ENCODE assay signal across 9 cellular contexts in the genomic region with DNA sequence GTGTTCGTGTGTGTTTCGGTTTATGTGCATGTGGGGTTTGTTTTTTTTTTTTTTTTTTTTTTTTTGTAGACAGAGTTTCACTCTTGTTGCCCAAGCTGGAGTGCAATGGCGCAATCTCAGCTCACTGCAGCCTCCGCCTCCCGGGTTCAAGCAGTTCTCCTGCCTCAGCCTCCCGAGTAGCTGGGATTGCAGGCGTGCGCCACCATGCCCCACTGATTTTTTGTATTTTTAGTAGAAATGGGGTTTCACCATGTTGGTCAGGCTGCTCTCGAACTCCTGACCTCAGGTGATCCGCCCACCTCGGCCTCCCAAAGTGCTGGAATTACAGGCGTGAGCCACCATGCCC. TPM values are rescaled to one million over a fixed set of nuclear protein-coding genes. Genes with fewer than 3 reads are reported as not detected.
DNase-seq lines count a peak whose midpoint lies in the region; ATAC-seq and TF ChIP-seq lines count a peak whose summit lies in the region.
"Not testable (repeated sequence)": the region's sequence is repeated elsewhere in the genome, so short reads cannot be mapped to it uniquely, and the experiment has no call there.
"Had no signal": no experiment of that assay in that cellular context is flagged by ENCODE, and none has a peak within 500 bp of the region (broad histone marks: within the 10 kb centered on the region; RNA-seq: fewer than 3 reads in every experiment).

No MANE protein-coding gene starts in this region.

- peak overlapping the region; percentile 68 for H3K4me2 ChIP-seq in DOHH2 (ENCODE audit: low read length)
- peak overlapping the region; percentile 61 for H3K4me2 ChIP-seq in OCI-LY1 (ENCODE audit: low read length)

- not testable (repeated sequence) for H3K36me3 ChIP-seq in DOHH2 (ENCODE audit: control insufficient read depth, low read length); OCI-LY1 (ENCODE audit: insufficient read depth, low read length); effector memory CD4-positive, alpha-beta T cell (ENCODE audit: control insufficient read depth, insufficient read depth, low read length)

- not testable (repeated sequence) for H3K9me2 ChIP-seq in DOHH2 (replicated peaks; ENCODE audit: control insufficient read depth, low read length); OCI-LY1 (ENCODE audit: low read depth, low read length)

- H3K4me1 ChIP-seq in DOHH2 (ENCODE audit: control insufficient read depth, low read length): peaks cover 54% of the 10 kb centered on the region
- peaks cover 58% of the 10 kb centered on the region for H3K4me1 ChIP-seq in OCI-LY1 (ENCODE audit: insufficient read depth, low read length, severe bottlenecking)
- peaks cover 30% of the 10 kb centered on the region for H3K4me1 ChIP-seq in effector memory CD4-positive, alpha-beta T cell (ENCODE audit: control insufficient read depth, insufficient read depth, low read length, poor library complexity, severe bottlenecking)

- H3K27me3 ChIP-seq in DOHH2 (ENCODE audit: control insufficient read depth, low read length); OCI-LY1 (ENCODE audit: insufficient read depth, low read length); effector memory CD4-positive, alpha-beta T cell (replicated peaks; ENCODE audit: control insufficient read depth, insufficient read depth, low read length, poor library complexity, severe bottlenecking): not testable (repeated sequence)

- not testable (repeated sequence) for H3K79me2 ChIP-seq in DOHH2 (ENCODE audit: control insufficient read depth, low read length); OCI-LY1 (ENCODE audit: insufficient read depth, low read length)

- H3F3A ChIP-seq in DOHH2 (ENCODE audit: control insufficient read depth, insufficient read depth): peaks cover 16% of the 10 kb centered on the region
- not testable (repeated sequence) for H3F3A ChIP-seq in OCI-LY1 (ENCODE audit: insufficient read depth, low read length)

- POLR2A ChIA-PET in naive thymus-derived CD8-positive, alpha-beta T cell (lab: Charles Lee): interaction anchor here (0.6 to 3.4 kb wide), 22 partner anchors 10 to 396 kb away, joined by 3 to 27 read pairs (median 4); no protein-coding TSS in a partner anchor

- intact Hi-C loops in activated CD4-positive, alpha-beta T cell treated with anti-CD3 and anti-CD28 coated beads, Interleukin-2, amount 10 ng/mL, durations not matched to agents 24 days and 14 days (cut with micrococcal nuclease): loop anchor here (1.0 to 5.0 kb wide), 4 partner anchors 23 to 149 kb away; a partner anchor contains a TSS
- intact Hi-C loops in activated T-helper 2 cell treated with anti-CD3 and anti-CD28 coated beads, Interferon-gamma antibody, Interleukin-2, Interleukin-4, amounts not matched to agents 10 μg/mL and 5 μg/mL and 100 μg/mL, durations not matched to agents 14 hours and 24 hours and 36 hours (cut with micrococcal nuclease): loop anchor here (1.0 to 5.0 kb wide), 5 partner anchors 23 to 137 kb away; a partner anchor contains a TSS

- H3K4me1 Mint-ChIP-seq in activated CD4-positive, alpha-beta T cell treated with anti-CD3 and anti-CD28 coated beads, Interleukin-2, amount 10 ng/mL, durations not matched to agents 24 days and 14 days: peaks cover 53% of the 10 kb centered on the region
- peaks cover 56% of the 10 kb centered on the region for H3K4me1 Mint-ChIP-seq in activated T-helper 2 cell treated with anti-CD3 and anti-CD28 coated beads, Interferon-gamma antibody, Interleukin-2, Interleukin-4, amounts not matched to agents 10 μg/mL and 5 μg/mL and 100 μg/mL, durations not matched to agents 14 hours and 24 hours and 36 hours (ENCODE audit: low read depth)
- H3K4me1 Mint-ChIP-seq in naive thymus-derived CD8-positive, alpha-beta T cell: peaks cover 29 to 69% (median 66%) of the 10 kb centered on the region in 4 donors
- H3K4me1 Mint-ChIP-seq in stimulated activated naive CD8-positive, alpha-beta T cell treated with anti-CD3 and anti-CD28 coated beads, Interleukin-15, Interleukin-2, amounts not matched to agents 100 ng/mL and 50 ng/mL, for 24 hours (ENCODE audit: low read depth): peaks cover 65% of the 10 kb centered on the region

- not testable (repeated sequence) for DNase-seq in activated CD4-positive, alpha-beta T cell treated with anti-CD3 and anti-CD28 coated beads, Interleukin-2, amount 10 ng/mL, durations not matched to agents 24 days and 14 days; activated T-helper 2 cell treated with anti-CD3 and anti-CD28 coated beads, Interferon-gamma antibody, Interleukin-2, Interleukin-4, amounts not matched to agents 10 μg/mL and 5 μg/mL and 100 μg/mL, durations not matched to agents 14 hours and 24 hours and 36 hours (ENCODE audit: low spot score); effector memory CD4-positive, alpha-beta T cell; naive thymus-derived CD8-positive, alpha-beta T cell

- not testable (repeated sequence) for H3K9me3 ChIP-seq in DOHH2 (ENCODE audit: control insufficient read depth, insufficient read depth, low read length); OCI-LY1 (ENCODE audit: low read length); effector memory CD4-positive, alpha-beta T cell (ENCODE audit: control insufficient read depth, low read length)

- not testable (repeated sequence) for ATAC-seq in naive thymus-derived CD8-positive, alpha-beta T cell

- not testable (repeated sequence) for H2AFZ ChIP-seq in OCI-LY1 (ENCODE audit: low read length)

- TF ChIP-seq CTCF in DOHH2 (IDR thresholded peaks at IDR 0.05; ENCODE audit: low read depth, low read length, poor library complexity, severe bottlenecking); OCI-LY1 (IDR thresholded peaks at IDR 0.05; ENCODE audit: low read length): not testable (repeated sequence)

- H3K27ac Mint-ChIP-seq in activated CD4-positive, alpha-beta T cell treated with anti-CD3 and anti-CD28 coated beads, Interleukin-2, amount 10 ng/mL, durations not matched to agents 24 days and 14 days: peak overlapping the region; percentile 93
- H3K27ac Mint-ChIP-seq in activated T-helper 2 cell treated with anti-CD3 and anti-CD28 coated beads, Interferon-gamma antibody, Interleukin-2, Interleukin-4, amounts not matched to agents 10 μg/mL and 5 μg/mL and 100 μg/mL, durations not matched to agents 14 hours and 24 hours and 36 hours: peak overlapping the region; percentile 79
- peak overlapping the region; percentile 89 to 99 (median 97) for H3K27ac Mint-ChIP-seq in naive thymus-derived CD8-positive, alpha-beta T cell
- H3K27ac Mint-ChIP-seq in stimulated activated naive CD8-positive, alpha-beta T cell treated with anti-CD3 and anti-CD28 coated beads, Interleukin-15, Interleukin-2, amounts not matched to agents 100 ng/mL and 50 ng/mL, for 24 hours: peak overlapping the region; percentile 91

- not testable (repeated sequence) for H4K20me1 ChIP-seq in DOHH2 (ENCODE audit: control insufficient read depth, insufficient read depth, low read depth, low read length); OCI-LY1 (ENCODE audit: insufficient read depth, low read length)

- not testable (repeated sequence) for H3K9me3 Mint-ChIP-seq in activated CD4-positive, alpha-beta T cell treated with anti-CD3 and anti-CD28 coated beads, Interleukin-2, amount 10 ng/mL, durations not matched to agents 24 days and 14 days; activated T-helper 2 cell treated with anti-CD3 and anti-CD28 coated beads, Interferon-gamma antibody, Interleukin-2, Interleukin-4, amounts not matched to agents 10 μg/mL and 5 μg/mL and 100 μg/mL, durations not matched to agents 14 hours and 24 hours and 36 hours; naive thymus-derived CD8-positive, alpha-beta T cell; stimulated activated naive CD8-positive, alpha-beta T cell treated with anti-CD3 and anti-CD28 coated beads, Interleukin-15, Interleukin-2, amounts not matched to agents 100 ng/mL and 50 ng/mL, for 24 hours

- not testable (repeated sequence) for H3K36me3 Mint-ChIP-seq in activated CD4-positive, alpha-beta T cell treated with anti-CD3 and anti-CD28 coated beads, Interleukin-2, amount 10 ng/mL, durations not matched to agents 24 days and 14 days (ENCODE audit: low read depth); activated T-helper 2 cell treated with anti-CD3 and anti-CD28 coated beads, Interferon-gamma antibody, Interleukin-2, Interleukin-4, amounts not matched to agents 10 μg/mL and 5 μg/mL and 100 μg/mL, durations not matched to agents 14 hours and 24 hours and 36 hours (ENCODE audit: low read depth); naive thymus-derived CD8-positive, alpha-beta T cell; stimulated activated naive CD8-positive, alpha-beta T cell treated with anti-CD3 and anti-CD28 coated beads, Interleukin-15, Interleukin-2, amounts not matched to agents 100 ng/mL and 50 ng/mL, for 24 hours (ENCODE audit: low read depth)

- not testable (repeated sequence) for H3K9ac ChIP-seq in OCI-LY1 (ENCODE audit: low read length)

- H3K27me3 Mint-ChIP-seq in activated CD4-positive, alpha-beta T cell treated with anti-CD3 and anti-CD28 coated beads, Interleukin-2, amount 10 ng/mL, durations not matched to agents 24 days and 14 days; activated T-helper 2 cell treated with anti-CD3 and anti-CD28 coated beads, Interferon-gamma antibody, Interleukin-2, Interleukin-4, amounts not matched to agents 10 μg/mL and 5 μg/mL and 100 μg/mL, durations not matched to agents 14 hours and 24 hours and 36 hours (ENCODE audit: low read depth); naive thymus-derived CD8-positive, alpha-beta T cell; stimulated activated naive CD8-positive, alpha-beta T cell treated with anti-CD3 and anti-CD28 coated beads, Interleukin-15, Interleukin-2, amounts not matched to agents 100 ng/mL and 50 ng/mL, for 24 hours: not testable (repeated sequence)

- peak overlapping the region; percentile 86 for H3K4me3 Mint-ChIP-seq in activated CD4-positive, alpha-beta T cell treated with anti-CD3 and anti-CD28 coated beads, Interleukin-2, amount 10 ng/mL, durations not matched to agents 24 days and 14 days
- H3K4me3 Mint-ChIP-seq in activated T-helper 2 cell treated with anti-CD3 and anti-CD28 coated beads, Interferon-gamma antibody, Interleukin-2, Interleukin-4, amounts not matched to agents 10 μg/mL and 5 μg/mL and 100 μg/mL, durations not matched to agents 14 hours and 24 hours and 36 hours (ENCODE audit: low read depth): peak overlapping the region; percentile 81
- peak overlapping the region; percentile 84 to 98 (median 90) for H3K4me3 Mint-ChIP-seq in naive thymus-derived CD8-positive, alpha-beta T cell
- H3K4me3 Mint-ChIP-seq in stimulated activated naive CD8-positive, alpha-beta T cell treated with anti-CD3 and anti-CD28 coated beads, Interleukin-15, Interleukin-2, amounts not matched to agents 100 ng/mL and 50 ng/mL, for 24 hours: peak overlapping the region; percentile 82

- H3K27ac ChIP-seq in DOHH2 (ENCODE audit: low read depth, low read length) (peak overlapping the region; percentile 40; the same call in 1 of the 2 replicates), OCI-LY1 (ENCODE audit: low read depth, low read length, poor library complexity, severe bottlenecking) (peak overlapping the region; percentile 86)
- H3K27ac ChIP-seq in effector memory CD4-positive, alpha-beta T cell (ENCODE audit: insufficient read depth, low read length, poor library complexity, severe bottlenecking): peak overlapping the region; percentile 78

- H3K4me3 ChIP-seq in DOHH2 (ENCODE audit: low read length) (peak overlapping the region; percentile 52), OCI-LY1 (ENCODE audit: low read depth, low read length, poor library complexity, severe bottlenecking) (peak overlapping the region; percentile 54)
- peak overlapping the region; percentile 77 for H3K4me3 ChIP-seq in effector memory CD4-positive, alpha-beta T cell (ENCODE audit: insufficient read depth, low read depth, low read length, poor library complexity, severe bottlenecking)

RNA-seq across cellular contexts. Expression of a gene that starts 0.4 kb away (rescaled TPM):
- total RNA-seq in activated CD4-positive, alpha-beta T cell treated with anti-CD3 and anti-CD28 coated beads, Interleukin-2, amount 10 ng/mL, durations not matched to agents 24 days and 14 days: 2.8 and 3.4 TPM in 2 replicates
- total RNA-seq in activated T-helper 2 cell treated with anti-CD3 and anti-CD28 coated beads, Interferon-gamma antibody, Interleukin-2, Interleukin-4, amounts not matched to agents 10 μg/mL and 5 μg/mL and 100 μg/mL, durations not matched to agents 14 hours and 24 hours and 36 hours: 3.9 and 4.5 TPM in 2 replicates
- total RNA-seq in naive thymus-derived CD8-positive, alpha-beta T cell: 100 to 1,000 TPM; 110 to 112 TPM
- polyA plus RNA-seq in naive thymus-derived CD8-positive, alpha-beta T cell: 10 to 100 TPM; 56.8 to 88.0 (median 72.6) TPM
- total RNA-seq: G401, SJSA1 had no signal

Comparison
In these comparisons a context has a peak if more than half of its experiments do, and no peak if none do; other contexts are left out.
1. RNA of a gene that starts 0.4 kb away (total RNA-seq): 110 to 112 TPM in naive thymus-derived CD8-positive, alpha-beta T cell; 3.9 to 4.5 TPM in activated T-helper 2 cell treated with anti-CD3 and anti-CD28 coated beads, Interferon-gamma antibody, Interleukin-2, Interleukin-4, amounts not matched to agents 10 μg/mL and 5 μg/mL and 100 μg/mL, durations not matched to agents 14 hours and 24 hours and 36 hours and 2.8 to 3.4 TPM in activated CD4-positive, alpha-beta T cell treated with anti-CD3 and anti-CD28 coated beads, Interleukin-2, amount 10 ng/mL, durations not matched to agents 24 days and 14 days; every median in the first group is over 10 times any median in the second.
2. Peak in every context shown above with its lines, with median percentiles within 50 percentile points of each other: H3K27ac ChIP-seq, H3K4me3 ChIP-seq, H3K27ac Mint-ChIP-seq and H3K4me3 Mint-ChIP-seq.